17 cellular contexts compared by ENCODE assay signal in genomic region chr14:91484186-91484585, GRCh38. TPM values are rescaled to one million over a fixed set of nuclear protein-coding genes. Genes with fewer than 3 reads are reported as not detected.
DNase-seq lines count a peak whose midpoint lies in the region; ATAC-seq, FAIRE-seq and TF ChIP-seq lines count a peak whose summit lies in the region.
"Had no signal": no experiment of that assay in that cellular context is flagged by ENCODE, and none has a peak within 500 bp of the region (broad histone marks: within the 10 kb centered on the region; RNA-seq: fewer than 3 reads in every experiment).

No MANE protein-coding gene starts in this region.

- H3K79me2 ChIP-seq in K562 (ENCODE audit: control insufficient read depth, insufficient read depth, low read length), result peaks cover 66% of the 10 kb centered on the region

- POLR2A ChIA-PET in K562 (lab: Yijun Ruan, JAX), result no interaction called here

- H3K36me3 ChIP-seq in K562 (ENCODE audit: control insufficient read depth, insufficient read depth, low read length) (peaks cover 87% of the 10 kb centered on the region), prostate gland (no peaks in the 10 kb centered on the region)
- H3K36me3 ChIP-seq: ovary had no signal

- WGBS in K562 (ENCODE audit: insufficient coverage, low coverage, missing lambda C conversion rate), result 58% methylated on average over 3 of the region's 3 CpGs
- 80% methylated on average over 3 of the region's 3 CpGs for WGBS in prostate gland

- intact Hi-C loops in K562 (cut with micrococcal nuclease), result no loop called here
- intact Hi-C loops in natural killer cell (cut with micrococcal nuclease), result loop anchor here (2.0 kb wide), 1 partner anchor 513 kb away; no protein-coding TSS in a partner anchor
- intact Hi-C loops in prostate gland (cut with DNase I), result no loop called here

- TF ChIP-seq RAD21 in K562 (CRISPR knock-in tag; conservative IDR thresholded peaks at IDR 0.05 in 1 of 2, IDR thresholded peaks at IDR 0.05 in 1 of 2), result peak in 1 of 2 experiments; percentile 45; a peak in 2 of 4 replicates

- H3K36me3 Mint-ChIP-seq in natural killer cell, result peaks cover 25% of the 10 kb centered on the region

- peak; percentile 17 for DNase-seq in activated CD4-positive, alpha-beta T cell treated with anti-CD3 and anti-CD28 coated beads, Interleukin-2, amount 50 U/mL, for 1 hour
- no peak for DNase-seq in activated CD4-positive, alpha-beta T cell treated with anti-CD3 and anti-CD28 coated beads, Interleukin-2, amount 50 U/mL, for 4 hours
- DNase-seq in GM20000 (ENCODE audit: low spot score) (no peak), K562 (ENCODE audit: extremely low read depth in 1 of 4, low spot score in 3 of 4) (no peak), natural killer cell (no peak), prostate gland (ENCODE audit: low spot score) (no peak), NOMO-1 treated with DMSO at 0.1 percent for 48 hours (lab: John Stamatoyannopoulos, UW; ENCODE audit: unreplicated experiment) (no peak)
- DNase-seq: activated CD8-positive, alpha-beta memory T cell treated with anti-CD3 and anti-CD28 coated beads, Interleukin-2, amount 50 U/mL, for 48 hours; DMS 273 treated with DMSO at 0.1 percent for 48 hours; NCI-H1930; NCI-H526 treated with DMSO at 0.1 percent for 48 hours; ovary; SHP77; tibial artery had no signal

- H4K20me1 ChIP-seq in K562 (replicated peaks; ENCODE audit: control insufficient read depth, insufficient read depth, low read length), result no peaks in the 10 kb centered on the region; the same call in 1 of the 2 replicates

- H3K27me3 Mint-ChIP-seq in natural killer cell (ENCODE audit: low read depth in 2 of 2), result no peaks in the 10 kb centered on the region
- H3K27me3 Mint-ChIP-seq: dendritic cell treated with granulocyte-macrophage colony-stimulating factor and Interleukin-4, amounts not matched to agents 40 ng/mL and 50 ng/mL, for 4 days had no signal

- peak overlapping the region; percentile 48 to 68 for H3K27ac Mint-ChIP-seq in natural killer cell
- H3K27ac Mint-ChIP-seq: dendritic cell treated with granulocyte-macrophage colony-stimulating factor and Interleukin-4, amounts not matched to agents 40 ng/mL and 50 ng/mL, for 4 days had no signal

- no peak for TF ChIP-seq EP300 in K562 (IDR thresholded peaks at IDR 0.05; ENCODE audit: low read length)

- TF ChIP-seq POLR2A in K562 (conservative IDR thresholded peaks at IDR 0.05), result no peak
- TF ChIP-seq POLR2A in prostate gland (IDR thresholded peaks at IDR 0.05), result no peak

- H3K4me3 ChIP-seq in K562, result no peak overlapping the region
- H3K4me3 ChIP-seq in prostate gland, result no peak overlapping the region
- H3K4me3 ChIP-seq: A549, ovary, tibial artery had no signal

- ATAC-seq in K562, result 0 out of 3 replicates have a peak, but pooled peaks have one; percentile 47
- peak in 1 of 3 donors; percentile 29 for ATAC-seq in natural killer cell
- no peak for ATAC-seq in GM19023 (IDR thresholded peaks at IDR 0.05; ENCODE audit: unreplicated experiment)
- ATAC-seq: A549 had no signal

- peak; percentile 40 for FAIRE-seq in K562 (lab: Jason Lieb, UNC)
- FAIRE-seq: A549 had no signal

- H3K4me3 Mint-ChIP-seq in natural killer cell, result no peak overlapping the region
- H3K4me3 Mint-ChIP-seq: dendritic cell treated with granulocyte-macrophage colony-stimulating factor and Interleukin-4, amounts not matched to agents 40 ng/mL and 50 ng/mL, for 4 days had no signal

- peaks cover 41 to 52% of the 10 kb centered on the region in 2 donors for H3K4me1 Mint-ChIP-seq in natural killer cell

- no TSS peak for BruUV-seq in K562 (replicated peaks; lab: Mats Ljungman, UMichigan)

- no peak overlapping the region for H2AFZ ChIP-seq in K562 (ENCODE audit: low read depth, low read length)

- H3K4me1 ChIP-seq in K562 (replicated peaks in 1 of 2; ENCODE audit: control insufficient read depth in 2 of 2, insufficient read depth in 2 of 2, low read length in 2 of 2) (no peaks in the 10 kb centered on the region; a peak in 1 of 5 replicates), prostate gland (replicated peaks) (no peaks in the 10 kb centered on the region)

- TF ChIP-seq CTCF in GM20000 (IDR thresholded peaks at IDR 0.05; ENCODE audit: extremely low read depth, missing control alignments) (peak; percentile 2), K562 (IDR thresholded peaks at IDR 0.05 in 2 of 3, conservative IDR thresholded peaks at IDR 0.05 in 1 of 3; ENCODE audit: insufficient read depth in 2 of 3, low read depth in 1 of 3, low read length in 3 of 3) (peak in 2 of 3 experiments; percentile 17 to 40; a peak in 2 of 6 replicates), natural killer cell (IDR thresholded peaks at IDR 0.05) (no peak), prostate gland (IDR thresholded peaks at IDR 0.05) (no peak)

- H3K27me3 ChIP-seq in K562 (ENCODE audit: control insufficient read depth in 2 of 2, insufficient read depth in 2 of 2, low read length in 2 of 2), result no peaks in the 10 kb centered on the region
- no peaks in the 10 kb centered on the region for H3K27me3 ChIP-seq in prostate gland (replicated peaks; ENCODE audit: insufficient read depth)
- H3K27me3 ChIP-seq: ovary, tibial artery had no signal

- CTCF ChIA-PET in K562 (lab: Yijun Ruan, JAX; ENCODE audit: low intra/inter-chr PET ratio), result no interaction called here

- no peak overlapping the region for H3K4me2 ChIP-seq in K562 (ENCODE audit: insufficient read depth, low read length)
- H3K4me2 ChIP-seq: A549 had no signal

- H3K9me1 ChIP-seq in K562 (ENCODE audit: control insufficient read depth, insufficient read depth, low read length), result no peaks in the 10 kb centered on the region

- no peaks in the 10 kb centered on the region for H3K9me3 Mint-ChIP-seq in natural killer cell
- H3K9me3 Mint-ChIP-seq: dendritic cell treated with granulocyte-macrophage colony-stimulating factor and Interleukin-4, amounts not matched to agents 40 ng/mL and 50 ng/mL, for 4 days had no signal

- H3K27ac ChIP-seq in K562 (ENCODE audit: extremely low read depth, low read depth, low read length) (no peak overlapping the region), prostate gland (no peak overlapping the region)
- H3K27ac ChIP-seq: A549, ovary, tibial artery had no signal

- H3K9me3 ChIP-seq in K562 (replicated peaks; ENCODE audit: control insufficient read depth, insufficient read depth, low read depth, low read length) (no peaks in the 10 kb centered on the region), prostate gland (no peaks in the 10 kb centered on the region)
- H3K9me3 ChIP-seq: A549, ovary, tibial artery had no signal

- H3K9ac ChIP-seq in K562 (ENCODE audit: insufficient read depth in 1 of 2, low read depth in 2 of 2, low read length in 2 of 2), result no peak overlapping the region

- in situ Hi-C loops in K562 (cut with MboI), result no loop called here

TF ChIP-seq in K562, 482 proteins besides CTCF, POLR2A, EP300 and RAD21:
- TF ChIP-seq ZC3H4 (CRISPR knock-in tag; IDR thresholded peaks at IDR 0.05; ENCODE audit: borderline replicate concordance), result no peak
- TF ChIP-seq ZNF398 (CRISPR knock-in tag; IDR thresholded peaks at IDR 0.05), result no peak
- no peak for TF ChIP-seq DIDO1 (tag; IDR thresholded peaks at IDR 0.05; ENCODE audit: low read depth)
- peak; percentile 23 for TF ChIP-seq MEIS2 (IDR thresholded peaks at IDR 0.05; ENCODE audit: partially characterized antibody)

RNA-seq across cellular contexts. Expression of gene PPP4R3A, which starts 25.9 kb away (rescaled TPM):
- total RNA-seq in K562 (2011; cell fraction: chromatin; rRNA removed; ENCODE audit: low replicate concordance), result 29.3 and 104 TPM in 2 replicates
- total RNA-seq in K562 (2011; cell fraction: nucleolus; rRNA removed), result 16.8 and 17.8 TPM in 2 replicates
- 29.3 and 44.7 TPM in 2 replicates for total RNA-seq in K562 (2011; cell fraction: nucleoplasm; rRNA removed)
- total RNA-seq in K562 (2014; rRNA removed), result 29.9 and 37.8 TPM in 2 replicates
- total RNA-seq in K562 (2014; rRNA removed; fragmentation: Illumina TruSeq; extraction: Trizol), result 44.5 and 46.2 TPM in 2 replicates
- 48.5 and 54.9 TPM in 2 replicates for total RNA-seq in K562 (2015; rRNA removed; fragmentation: Illumina TruSeq; extraction: Trizol)
- 44.9 and 49.9 TPM in 2 replicates for total RNA-seq in K562 (2021)
- 32.5 and 32.8 TPM in 2 replicates for polyA plus RNA-seq in K562 (2011; rRNA removed)
- 8.2 and 13.6 TPM in 2 replicates for polyA plus RNA-seq in K562 (2011; cell fraction: cytosol; rRNA removed)
- 31.4 and 33.4 TPM in 2 replicates for polyA plus RNA-seq in K562 (2011; cell fraction: nucleus; rRNA removed)
- polyA plus RNA-seq in K562 (2012), result 28.6 and 29.4 TPM in 2 replicates
- 42.6 and 54.1 TPM in 2 replicates for polyA plus RNA-seq in K562 (2014; fragmentation: Illumina TruSeq; extraction: Trizol)
- polyA plus RNA-seq in K562 (2014; fragmentation: Nextera tagmentation; extraction: Ambion mirVana), result 10 to 100 TPM in 1 of 2 experiments, 1 to 10 TPM in 1; 9.5 to 14.7 TPM
- polyA plus RNA-seq in K562 (2014; rRNA removed), result 32.8 and 52.6 TPM in 2 replicates
- polyA minus RNA-seq in K562 (2011; rRNA and poly(A)+ RNA removed), result 36.3 and 37.3 TPM in 2 replicates
- 12.9 and 22.3 TPM in 2 replicates for polyA minus RNA-seq in K562 (2011; cell fraction: cytosol; rRNA and poly(A)+ RNA removed)
- 12.9 and 27.3 TPM in 2 replicates for polyA minus RNA-seq in K562 (2011; cell fraction: nucleus; rRNA and poly(A)+ RNA removed)
- total RNA-seq in natural killer cell, result 100 to 1,000 TPM; 168 to 216 (median 180) TPM
- 10 to 100 TPM; 63.4 to 97.2 TPM for total RNA-seq in prostate gland

Comparison
In these comparisons a context has a peak if more than half of its experiments do, and no peak if none do; other contexts are left out.
1. CTCF ChIP-seq: peak in GM20000 (single experiment) and K562 (2 of 3); none in natural killer cell (single experiment) and prostate gland (0 of 4).